2 cellular contexts compared by ENCODE assay signal in genomic region chr2:207286106-207286505, GRCh38.
TF ChIP-seq lines count a peak whose summit lies in the region.

No MANE protein-coding gene starts in this region.

TF ChIP-seq in GM23338, 12 proteins besides CTCF, POLR2A, EP300 and RAD21:
- no peak for TF ChIP-seq STAT1 (IDR thresholded peaks at IDR 0.05; ENCODE audit: unreplicated experiment)
- no peak for TF ChIP-seq JUNB (IDR thresholded peaks at IDR 0.05; ENCODE audit: unreplicated experiment)
- TF ChIP-seq EZH2 (IDR thresholded peaks at IDR 0.05; ENCODE audit: low read depth, unreplicated experiment) = no peak

TF ChIP-seq in IMR-90, 13 proteins besides CTCF, POLR2A, EP300 and RAD21:
- TF ChIP-seq MAZ (IDR thresholded peaks at IDR 0.05; ENCODE audit: borderline replicate concordance, low read depth, low read length) = no peak
- no peak for TF ChIP-seq MAFK (IDR thresholded peaks at IDR 0.05; ENCODE audit: low read depth, low read length)
